Comparison of ENCODE assay signal across 8 cellular contexts in genomic region chr14:75258803-75259509, GRCh38. TPM values are rescaled to one million over a fixed set of nuclear protein-coding genes. Genes with fewer than 3 reads are reported as not detected.
A peak's percentile ranks its signal among the peaks of the same experiment; 100 is the strongest.
DNase-seq lines count a peak whose midpoint lies in the region; ATAC-seq and TF ChIP-seq lines count a peak whose summit lies in the region.

No MANE protein-coding gene starts in this region.

- peaks cover 35% of the 10 kb centered on the region for H3K4me1 ChIP-seq in testis

- peak; percentile 98 for ATAC-seq in HG02642 (IDR thresholded peaks at IDR 0.05; ENCODE audit: poor library complexity, unreplicated experiment)
- peak; percentile 97 for ATAC-seq in activated naive CD8-positive, alpha-beta T cell treated with anti-CD3 and anti-CD28 coated beads, Interleukin-2, amount 10 ng/mL, durations not matched to agents 7 days and 5 days (ENCODE audit: low read depth)
- ATAC-seq in omental fat pad (ENCODE audit: low FRiP score), result peak; percentile 90

- no peak for TF ChIP-seq POLR2A in testis (IDR thresholded peaks at IDR 0.05)

- no peaks in the 10 kb centered on the region for H3K9me3 ChIP-seq in testis

- no peaks in the 10 kb centered on the region for H3K27me3 ChIP-seq in GM06990 (replicated peaks; ENCODE audit: control insufficient read depth, insufficient read depth, low read length)
- no peaks in the 10 kb centered on the region for H3K27me3 ChIP-seq in testis

- H3K4me3 Mint-ChIP-seq in activated naive CD8-positive, alpha-beta T cell treated with anti-CD3 and anti-CD28 coated beads, Interleukin-2, amount 10 ng/mL, durations not matched to agents 7 days and 5 days, result peak overlapping the region; percentile 97
- peak overlapping the region; percentile 89 for H3K4me3 Mint-ChIP-seq in glutamatergic neuron (ENCODE audit: unreplicated experiment)

- H3K27ac Mint-ChIP-seq in activated naive CD8-positive, alpha-beta T cell treated with anti-CD3 and anti-CD28 coated beads, Interleukin-2, amount 10 ng/mL, durations not matched to agents 7 days and 5 days, result peak overlapping the region; percentile 98
- peak overlapping the region; percentile 96 for H3K27ac Mint-ChIP-seq in glutamatergic neuron (ENCODE audit: unreplicated experiment)

- peaks cover 1% of the 10 kb centered on the region for H3K36me3 Mint-ChIP-seq in activated naive CD8-positive, alpha-beta T cell treated with anti-CD3 and anti-CD28 coated beads, Interleukin-2, amount 10 ng/mL, durations not matched to agents 7 days and 5 days
- H3K36me3 Mint-ChIP-seq in glutamatergic neuron (ENCODE audit: unreplicated experiment), result no peaks in the 10 kb centered on the region

- H3K36me3 ChIP-seq in GM06990 (ENCODE audit: control insufficient read depth, insufficient read depth, low read length), result no peaks in the 10 kb centered on the region
- no peaks in the 10 kb centered on the region for H3K36me3 ChIP-seq in testis (ENCODE audit: low read depth, missing control alignments)

- POLR2A ChIA-PET in activated naive CD8-positive, alpha-beta T cell treated with anti-CD3 and anti-CD28 coated beads, Interleukin-2, amount 10 ng/mL, durations not matched to agents 7 days and 5 days (lab: Charles Lee), result interaction anchor here (0.6 to 2.5 kb wide), 14 partner anchors 10 to 233 kb away, joined by 3 to 44 read pairs (median 5); partner anchors contain the start of gene FOS

- peak overlapping the region; percentile 92 to 98 for H3K27ac ChIP-seq in testis

- peaks cover 51% of the 10 kb centered on the region for H3K27me3 Mint-ChIP-seq in activated naive CD8-positive, alpha-beta T cell treated with anti-CD3 and anti-CD28 coated beads, Interleukin-2, amount 10 ng/mL, durations not matched to agents 7 days and 5 days
- H3K27me3 Mint-ChIP-seq in glutamatergic neuron (ENCODE audit: unreplicated experiment), result peaks cover 3% of the 10 kb centered on the region

- intact Hi-C loops in testis (cut with DNase I; ENCODE audit: low total_unique reads), result no loop called here

- DNase-seq in GM06990 (ENCODE audit: extremely low read depth, insufficient read length) (peak; percentile 97), NCI-H1105 (lab: John Stamatoyannopoulos, UW) (peak; percentile 99), SKM-1 treated with dmso at 0.1 percent for 144 hours (lab: John Stamatoyannopoulos, UW; ENCODE audit: unreplicated experiment) (peak; percentile 88), glutamatergic neuron (peak; percentile 99), omental fat pad (ENCODE audit: low spot score) (peak; percentile 96), testis (peak; percentile 98)
- DNase-seq in activated naive CD8-positive, alpha-beta T cell treated with anti-CD3 and anti-CD28 coated beads, Interleukin-2, amount 10 ng/mL, durations not matched to agents 7 days and 5 days, result peak; percentile 98

- no peak for TF ChIP-seq CTCF in GM06990 (IDR thresholded peaks at IDR 0.05; ENCODE audit: insufficient read depth, low read length, poor library complexity, severe bottlenecking)
- no peak for TF ChIP-seq CTCF in glutamatergic neuron (IDR thresholded peaks at IDR 0.05; ENCODE audit: partially characterized antibody, unreplicated experiment)
- no peak for TF ChIP-seq CTCF in omental fat pad (IDR thresholded peaks at IDR 0.05)
- TF ChIP-seq CTCF in testis (IDR thresholded peaks at IDR 0.05), result no peak

- no peaks in the 10 kb centered on the region for H3K9me3 Mint-ChIP-seq in activated naive CD8-positive, alpha-beta T cell treated with anti-CD3 and anti-CD28 coated beads, Interleukin-2, amount 10 ng/mL, durations not matched to agents 7 days and 5 days
- peaks cover 2% of the 10 kb centered on the region for H3K9me3 Mint-ChIP-seq in glutamatergic neuron (ENCODE audit: unreplicated experiment)

- peaks cover 11% of the 10 kb centered on the region for H3K4me1 Mint-ChIP-seq in activated naive CD8-positive, alpha-beta T cell treated with anti-CD3 and anti-CD28 coated beads, Interleukin-2, amount 10 ng/mL, durations not matched to agents 7 days and 5 days
- peaks cover 17% of the 10 kb centered on the region for H3K4me1 Mint-ChIP-seq in glutamatergic neuron (ENCODE audit: low read depth, unreplicated experiment)

- H3K4me3 ChIP-seq in GM06990 (replicated peaks; ENCODE audit: low read depth, low read length) (peak overlapping the region; percentile 66), testis (peak overlapping the region; percentile 55 to 57)

- 0 to 1% methylated on average over 20 to 40 of the region's 40 CpGs for WGBS in testis, 2 donors

RNA-seq across cellular contexts. Expression of gene FOS, which starts 19.7 kb away (rescaled TPM):
- total RNA-seq in activated naive CD8-positive, alpha-beta T cell treated with anti-CD3 and anti-CD28 coated beads, Interleukin-2, amount 10 ng/mL, durations not matched to agents 7 days and 5 days, result 10 to 100 TPM; 60.3 to 61.7 TPM
- total RNA-seq in glutamatergic neuron (ENCODE audit: unreplicated experiment), result 2.9 TPM
- 1,000 to 10,000 TPM in 3 of 4 donors, 100 to 1,000 TPM in 1; 935 to 2,479 (median 2,174) TPM for total RNA-seq in omental fat pad
- 10 to 100 TPM; 44.2 to 66.1 TPM for total RNA-seq in testis
- polyA plus RNA-seq in testis (ENCODE audit: insufficient read depth, low read depth, low replicate concordance), result 247 TPM

Comparison
In these comparisons a context has a peak if more than half of its experiments do, and no peak if none do; other contexts are left out.
1. Peak in every context shown above with its lines: DNase-seq, ATAC-seq, H3K4me3 ChIP-seq and H3K27ac ChIP-seq.
2. RNA of gene FOS, which starts 19.7 kb away (total RNA-seq): 935 to 2,479 TPM in omental fat pad; 44.2 to 66.1 TPM in testis, 60.3 to 61.7 TPM in activated naive CD8-positive, alpha-beta T cell treated with anti-CD3 and anti-CD28 coated beads, Interleukin-2, amount 10 ng/mL, durations not matched to agents 7 days and 5 days and 2.9 TPM in glutamatergic neuron (single experiment); every median in the first group is over 10 times any median in the second.